ENCODE assay signal across 36 cellular contexts in genomic region chr17:71267668-71268067, GRCh38.
"Had no signal": no experiment of that assay in that cellular context is flagged by ENCODE, and none has a peak within 500 bp of the region (broad histone marks: within the 10 kb centered on the region; RNA-seq: fewer than 3 reads in every experiment).

No MANE protein-coding gene starts in this region.

- H3K27me3 ChIP-seq: MG63 had no signal

- DNase-seq: Karpas-422, Kasumi-1, MG63, MM.1S, MV-4-11, NCI-H1048, NCI-H1092, NCI-H1092 treated with DMSO at 0.1 percent for 48 hours, NCI-H1105, NCI-H1105 treated with DMSO at 0.1 percent for 48 hours, NCI-H1417, NCI-H1417 treated with DMSO at 0.1 percent for 48 hours, NCI-H1436, NCI-H1436 treated with DMSO at 0.1 percent for 48 hours, NCI-H146, NCI-H1694, NCI-H1694 treated with DMSO at 0.1 percent for 48 hours, NCI-H187, NCI-H187 treated with DMSO at 0.1 percent for 48 hours, NCI-H1930, NCI-H2029, NCI-H2029 treated with DMSO at 0.1 percent for 48 hours, NCI-H2081, NCI-H2081 treated with DMSO at 0.1 percent for 48 hours, NCI-H2107, NCI-H2171, NCI-H2171 treated with DMSO at 0.1 percent for 48 hours, NCI-H2227 treated with DMSO at 0.1 percent for 48 hours, NCI-H226, NCI-H345, NCI-H446, NCI-H446 treated with DMSO at 0.1 percent for 48 hours, NCI-H510A, NCI-H510A treated with DMSO at 0.1 percent for 48 hours, NCI-H524, NCI-H524 treated with DMSO at 0.1 percent for 48 hours had no signal

- H3K4me3 ChIP-seq: MG63 had no signal

- H3K36me3 ChIP-seq: MG63 had no signal
